In genomic region chr1:119544165-119544762, GRCh38 we compare ENCODE assay signal across 11 cellular contexts. TPM values are rescaled to one million over a fixed set of nuclear protein-coding genes. Genes with fewer than 3 reads are reported as not detected.
A peak's percentile ranks its signal among the peaks of the same experiment; 100 is the strongest.
DNase-seq lines count a peak whose midpoint lies in the region; ATAC-seq and TF ChIP-seq lines count a peak whose summit lies in the region.
"Had no signal": no experiment of that assay in that cellular context is flagged by ENCODE, and none has a peak within 500 bp of the region (broad histone marks: within the 10 kb centered on the region; RNA-seq: fewer than 3 reads in every experiment).

No MANE protein-coding gene starts in this region.

- no peaks in the 10 kb centered on the region for H3K9me3 Mint-ChIP-seq in activated naive CD8-positive, alpha-beta T cell treated with anti-CD3 and anti-CD28 coated beads for 36 hours
- H3K9me3 Mint-ChIP-seq: T-helper 2 cell treated with Interferon-gamma antibody and Interleukin-4, amounts not matched to agents 5 μg/mL and 100 μg/mL, for 36 hours had no signal

- no peaks in the 10 kb centered on the region for H3K27me3 ChIP-seq in Peyer's patch
- H3K27me3 ChIP-seq in foreskin keratinocyte: peaks cover 5% of the 10 kb centered on the region

- no peak for TF ChIP-seq POLR2A in Peyer's patch (IDR thresholded peaks at IDR 0.05)

- TF ChIP-seq CTCF in GM12872 (IDR thresholded peaks at IDR 0.05; ENCODE audit: insufficient read depth, low read depth, low read length): peak; percentile 74
- peak in 4 of 6 experiments; percentile 32 to 48 (median 40) for TF ChIP-seq CTCF in Peyer's patch (IDR thresholded peaks at IDR 0.05)
- TF ChIP-seq CTCF in foreskin keratinocyte (conservative IDR thresholded peaks at IDR 0.05): peak; percentile 68

- no peaks in the 10 kb centered on the region for H3K9me3 ChIP-seq in Peyer's patch
- H3K9me3 ChIP-seq: HAP-1 had no signal

- no peak overlapping the region for H3K27ac Mint-ChIP-seq in activated naive CD8-positive, alpha-beta T cell treated with anti-CD3 and anti-CD28 coated beads for 36 hours
- H3K27ac Mint-ChIP-seq: T-helper 2 cell treated with Interferon-gamma antibody and Interleukin-4, amounts not matched to agents 5 μg/mL and 100 μg/mL, for 36 hours had no signal

- no peaks in the 10 kb centered on the region for H3K36me3 ChIP-seq in Peyer's patch
- H3K36me3 ChIP-seq: HAP-1 had no signal

- no peak overlapping the region for H3K4me3 Mint-ChIP-seq in activated naive CD8-positive, alpha-beta T cell treated with anti-CD3 and anti-CD28 coated beads for 36 hours
- H3K4me3 Mint-ChIP-seq: T-helper 2 cell treated with Interferon-gamma antibody and Interleukin-4, amounts not matched to agents 5 μg/mL and 100 μg/mL, for 36 hours had no signal

- ATAC-seq in foreskin keratinocyte: peak; percentile 67
- no peak for ATAC-seq in GM19467 (IDR thresholded peaks at IDR 0.05; ENCODE audit: unreplicated experiment)
- no peak for ATAC-seq in HG03457 (IDR thresholded peaks at IDR 0.05; ENCODE audit: unreplicated experiment)

- H3K4me1 ChIP-seq in Peyer's patch: no peaks in the 10 kb centered on the region
- peaks cover 3% of the 10 kb centered on the region for H3K4me1 ChIP-seq in foreskin keratinocyte
- H3K4me1 ChIP-seq: HAP-1 had no signal

- no peaks in the 10 kb centered on the region for H3K4me1 Mint-ChIP-seq in activated naive CD8-positive, alpha-beta T cell treated with anti-CD3 and anti-CD28 coated beads for 36 hours

- H3K27me3 Mint-ChIP-seq in activated naive CD8-positive, alpha-beta T cell treated with anti-CD3 and anti-CD28 coated beads for 36 hours: peaks cover 18% of the 10 kb centered on the region

- peak; percentile 21 for DNase-seq in ACHN
- DNase-seq in Peyer's patch: peak in 1 of 3 donors; percentile 65
- DNase-seq in foreskin keratinocyte: no peak
- no peak for DNase-seq in NCI-H2029 (lab: John Stamatoyannopoulos, UW)
- no peak for DNase-seq in activated naive CD8-positive, alpha-beta T cell treated with anti-CD3 and anti-CD28 coated beads for 36 hours
- DNase-seq: amniotic stem cell had no signal

- no peak overlapping the region for H3K27ac ChIP-seq in Peyer's patch
- H3K27ac ChIP-seq in foreskin keratinocyte: no peak overlapping the region

- H3K36me3 Mint-ChIP-seq in activated naive CD8-positive, alpha-beta T cell treated with anti-CD3 and anti-CD28 coated beads for 36 hours: no peaks in the 10 kb centered on the region

- in situ Hi-C loops in ACHN (cut with HindIII; ENCODE audit: low pct_ligation_motif_present, low pct_unique_long_range_greater_than_20kb, low sequenced_read_pairs): no loop called here

- no peak overlapping the region for H3K4me3 ChIP-seq in Peyer's patch
- H3K4me3 ChIP-seq: HAP-1 had no signal

RNA-seq across cellular contexts. Expression of gene HSD3B1, which starts 37.3 kb away (rescaled TPM):
- 100 to 1,000 TPM in 1 of 4 donors, 10 to 100 TPM in 2, not detected in 1; 61.3 to 121 (median 71.3) TPM for total RNA-seq in Peyer's patch
- 0.07 TPM in 1 of 2 replicates, not detected in the other for total RNA-seq in foreskin keratinocyte
- polyA plus RNA-seq in foreskin keratinocyte: 0.06 and 0.08 TPM in 2 replicates
- not detected for total RNA-seq in activated naive CD8-positive, alpha-beta T cell treated with anti-CD3 and anti-CD28 coated beads for 36 hours
